1 cellular context compared by ENCODE assay signal in the genomic region with DNA sequence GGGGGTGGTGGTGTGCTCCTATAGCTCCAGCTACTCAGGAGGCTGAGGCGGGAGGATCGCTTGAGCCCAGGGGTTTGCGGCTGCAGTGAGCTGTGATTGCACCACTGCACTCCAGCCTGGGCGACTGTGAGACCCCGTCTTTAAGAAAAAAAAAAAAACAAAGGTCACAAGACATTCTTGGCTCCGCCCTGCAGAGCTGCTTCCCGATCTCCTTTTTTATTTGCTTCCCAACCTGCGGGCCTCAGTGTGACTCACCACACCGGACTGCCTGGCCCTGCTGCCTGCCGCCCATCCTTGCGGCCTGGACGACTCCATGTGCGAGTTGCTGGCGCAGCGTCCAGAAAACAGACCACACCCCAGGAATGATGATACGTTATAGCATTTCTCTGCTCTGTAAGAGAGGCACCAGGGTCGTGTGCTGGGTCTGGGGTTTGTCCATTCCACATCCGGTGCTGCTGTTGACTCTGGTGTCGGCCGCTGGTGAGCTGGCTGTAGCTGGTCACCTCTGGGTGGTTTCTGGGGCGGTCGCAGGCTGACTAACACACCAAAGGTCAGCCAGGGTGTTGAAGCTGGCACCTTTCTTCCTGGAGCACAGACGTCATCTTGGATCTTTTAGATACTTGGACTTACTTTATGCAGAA.
TF ChIP-seq lines count a peak whose summit lies in the region.

No MANE protein-coding gene starts in this region.

TF ChIP-seq in A549, 52 proteins besides CTCF, POLR2A, EP300 and RAD21 (continued from another document):
- TF ChIP-seq, protein P1, sequence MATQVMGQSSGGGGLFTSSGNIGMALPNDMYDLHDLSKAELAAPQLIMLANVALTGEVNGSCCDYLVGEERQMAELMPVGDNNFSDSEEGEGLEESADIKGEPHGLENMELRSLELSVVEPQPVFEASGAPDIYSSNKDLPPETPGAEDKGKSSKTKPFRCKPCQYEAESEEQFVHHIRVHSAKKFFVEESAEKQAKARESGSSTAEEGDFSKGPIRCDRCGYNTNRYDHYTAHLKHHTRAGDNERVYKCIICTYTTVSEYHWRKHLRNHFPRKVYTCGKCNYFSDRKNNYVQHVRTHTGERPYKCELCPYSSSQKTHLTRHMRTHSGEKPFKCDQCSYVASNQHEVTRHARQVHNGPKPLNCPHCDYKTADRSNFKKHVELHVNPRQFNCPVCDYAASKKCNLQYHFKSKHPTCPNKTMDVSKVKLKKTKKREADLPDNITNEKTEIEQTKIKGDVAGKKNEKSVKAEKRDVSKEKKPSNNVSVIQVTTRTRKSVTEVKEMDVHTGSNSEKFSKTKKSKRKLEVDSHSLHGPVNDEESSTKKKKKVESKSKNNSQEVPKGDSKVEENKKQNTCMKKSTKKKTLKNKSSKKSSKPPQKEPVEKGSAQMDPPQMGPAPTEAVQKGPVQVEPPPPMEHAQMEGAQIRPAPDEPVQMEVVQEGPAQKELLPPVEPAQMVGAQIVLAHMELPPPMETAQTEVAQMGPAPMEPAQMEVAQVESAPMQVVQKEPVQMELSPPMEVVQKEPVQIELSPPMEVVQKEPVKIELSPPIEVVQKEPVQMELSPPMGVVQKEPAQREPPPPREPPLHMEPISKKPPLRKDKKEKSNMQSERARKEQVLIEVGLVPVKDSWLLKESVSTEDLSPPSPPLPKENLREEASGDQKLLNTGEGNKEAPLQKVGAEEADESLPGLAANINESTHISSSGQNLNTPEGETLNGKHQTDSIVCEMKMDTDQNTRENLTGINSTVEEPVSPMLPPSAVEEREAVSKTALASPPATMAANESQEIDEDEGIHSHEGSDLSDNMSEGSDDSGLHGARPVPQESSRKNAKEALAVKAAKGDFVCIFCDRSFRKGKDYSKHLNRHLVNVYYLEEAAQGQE (IDR thresholded peaks at IDR 0.05), result no peak
- TF ChIP-seq GATA3 (IDR thresholded peaks at IDR 0.05; ENCODE audit: borderline replicate concordance) (peak; percentile 95), HEYL (CRISPR knock-in tag; IDR thresholded peaks at IDR 0.05) (peak; percentile 38; the same call in 1 of the 2 replicates), JUN (IDR thresholded peaks at IDR 0.05) (peak; percentile 96 to 97), HDAC2 (IDR thresholded peaks at IDR 0.05) (no peak), MAFK (IDR thresholded peaks at IDR 0.05; ENCODE audit: partially characterized antibody) (peak; percentile 82), SREBF2 (IDR thresholded peaks at IDR 0.05) (no peak), BHLHE40 (IDR thresholded peaks at IDR 0.05; ENCODE audit: low read depth, low read length) (peak; percentile 4; the same call in 1 of the 2 replicates), HES2 (IDR thresholded peaks at IDR 0.05) (0 out of 2 replicates have a peak, but pooled peaks have one; percentile 18), JUNB (IDR thresholded peaks at IDR 0.05) (peak; percentile 94), CBX8 (IDR thresholded peaks at IDR 0.05) (no peak), FOSL2 (IDR thresholded peaks at IDR 0.05) (peak; percentile 77; the same call in 1 of the 2 replicates), FOSL2 (CRISPR knock-in tag; IDR thresholded peaks at IDR 0.05) (peak; percentile 96), MAZ (IDR thresholded peaks at IDR 0.05; ENCODE audit: borderline replicate concordance, low read depth, low read length) (no peak), EHMT2 (IDR thresholded peaks at IDR 0.05; ENCODE audit: low read depth) (no peak), HOXA7 (CRISPR knock-in tag; IDR thresholded peaks at IDR 0.05) (no peak), HOXB13 (CRISPR knock-in tag; IDR thresholded peaks at IDR 0.05; ENCODE audit: low read depth) (no peak), ELK1 (IDR thresholded peaks at IDR 0.05; ENCODE audit: low read depth, low read length) (no peak), ZNF302 (CRISPR knock-in tag; IDR thresholded peaks at IDR 0.05) (no peak), RFX5 (IDR thresholded peaks at IDR 0.05) (no peak), POLR2AphosphoS2 (conservative IDR thresholded peaks at IDR 0.05; ENCODE audit: low read length) (no peak), KDM5A (IDR thresholded peaks at IDR 0.05) (no peak), ZC3H11A (IDR thresholded peaks at IDR 0.05) (no peak), CBX2 (IDR thresholded peaks at IDR 0.05; ENCODE audit: borderline replicate concordance, low read depth) (no peak), NPAS2 (CRISPR knock-in tag; IDR thresholded peaks at IDR 0.05; ENCODE audit: borderline replicate concordance) (no peak), MYC (IDR thresholded peaks at IDR 0.05; ENCODE audit: borderline replicate concordance, low read length) (peak; percentile 97), CEBPB (IDR thresholded peaks at IDR 0.05) (peak; percentile 58 to 74; a peak in 3 of 4 replicates), HOXB5 (CRISPR knock-in tag; IDR thresholded peaks at IDR 0.05) (no peak), KDM1A (IDR thresholded peaks at IDR 0.05; ENCODE audit: low read depth) (no peak), RCOR1 (IDR thresholded peaks at IDR 0.05; ENCODE audit: low read depth, low read length) (no peak), BCL3 (IDR thresholded peaks at IDR 0.05) (peak; percentile 93; the same call in 2 of the 3 replicates), PHF8 (IDR thresholded peaks at IDR 0.05; ENCODE audit: borderline replicate concordance, low read depth) (0 out of 2 replicates have a peak, but pooled peaks have one; percentile 33), MAX (IDR thresholded peaks at IDR 0.05) (peak; percentile 98), SMC3 (IDR thresholded peaks at IDR 0.05) (peak; percentile 42; the same call in 1 of the 3 replicates)
- TF ChIP-seq, protein P2, sequence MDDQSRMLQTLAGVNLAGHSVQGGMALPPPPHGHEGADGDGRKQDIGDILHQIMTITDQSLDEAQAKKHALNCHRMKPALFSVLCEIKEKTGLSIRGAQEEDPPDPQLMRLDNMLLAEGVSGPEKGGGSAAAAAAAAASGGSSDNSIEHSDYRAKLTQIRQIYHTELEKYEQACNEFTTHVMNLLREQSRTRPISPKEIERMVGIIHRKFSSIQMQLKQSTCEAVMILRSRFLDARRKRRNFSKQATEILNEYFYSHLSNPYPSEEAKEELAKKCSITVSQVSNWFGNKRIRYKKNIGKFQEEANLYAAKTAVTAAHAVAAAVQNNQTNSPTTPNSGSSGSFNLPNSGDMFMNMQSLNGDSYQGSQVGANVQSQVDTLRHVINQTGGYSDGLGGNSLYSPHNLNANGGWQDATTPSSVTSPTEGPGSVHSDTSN (IDR thresholded peaks at IDR 0.05), result peak; percentile 61; the same call in 1 of the 2 replicates
- TF ChIP-seq, protein P3, sequence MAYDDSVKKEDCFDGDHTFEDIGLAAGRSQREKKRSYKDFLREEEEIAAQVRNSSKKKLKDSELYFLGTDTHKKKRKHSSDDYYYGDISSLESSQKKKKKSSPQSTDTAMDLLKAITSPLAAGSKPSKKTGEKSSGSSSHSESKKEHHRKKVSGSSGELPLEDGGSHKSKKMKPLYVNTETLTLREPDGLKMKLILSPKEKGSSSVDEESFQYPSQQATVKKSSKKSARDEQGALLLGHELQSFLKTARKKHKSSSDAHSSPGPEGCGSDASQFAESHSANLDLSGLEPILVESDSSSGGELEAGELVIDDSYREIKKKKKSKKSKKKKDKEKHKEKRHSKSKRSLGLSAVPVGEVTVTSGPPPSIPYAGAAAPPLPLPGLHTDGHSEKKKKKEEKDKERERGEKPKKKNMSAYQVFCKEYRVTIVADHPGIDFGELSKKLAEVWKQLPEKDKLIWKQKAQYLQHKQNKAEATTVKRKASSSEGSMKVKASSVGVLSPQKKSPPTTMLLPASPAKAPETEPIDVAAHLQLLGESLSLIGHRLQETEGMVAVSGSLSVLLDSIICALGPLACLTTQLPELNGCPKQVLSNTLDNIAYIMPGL (CRISPR knock-in tag; IDR thresholded peaks at IDR 0.05; ENCODE audit: borderline replicate concordance), result no peak
